8 cellular contexts compared by ENCODE assay signal in the genomic region with DNA sequence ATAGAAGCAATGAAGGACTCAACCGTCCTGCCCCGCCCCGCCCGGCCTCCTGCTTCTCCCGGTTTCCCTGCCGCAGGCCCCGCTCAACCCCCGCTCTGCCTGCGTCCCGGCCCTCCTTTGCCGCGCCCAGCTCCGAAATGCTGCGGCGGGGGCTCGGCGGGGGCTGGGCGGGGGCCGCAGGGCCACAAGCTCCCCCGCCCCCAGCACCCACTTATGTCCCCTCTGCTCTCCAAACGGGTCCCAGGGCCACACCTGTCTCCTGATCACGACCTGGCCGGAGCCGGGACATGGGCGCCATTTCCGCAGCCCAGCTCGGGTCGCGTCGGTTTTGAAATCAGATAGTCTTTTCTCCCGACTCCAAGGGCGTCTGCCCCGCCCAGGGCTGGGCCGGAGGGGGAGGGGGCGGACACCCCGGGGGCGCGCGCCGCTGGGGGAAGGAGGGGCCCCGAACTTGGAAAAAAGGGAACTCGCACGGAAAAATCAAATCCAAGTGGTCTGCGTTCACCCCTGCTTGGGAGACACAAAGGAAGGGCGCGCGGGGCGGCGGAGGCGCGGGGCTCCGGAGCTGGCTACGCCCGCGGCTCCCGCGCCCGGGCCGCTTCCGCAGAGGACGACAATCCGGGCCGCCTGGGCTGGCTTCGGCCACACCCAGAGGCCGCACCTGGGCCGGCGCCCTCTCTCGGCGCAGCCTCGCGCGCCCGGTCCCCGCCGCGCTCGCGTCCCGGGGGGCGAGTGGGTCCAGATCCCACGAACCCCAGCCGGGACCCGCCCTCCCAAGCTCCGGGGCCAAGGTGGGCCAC.
A peak's percentile ranks its signal among the peaks of the same experiment; 100 is the strongest.
DNase-seq lines count a peak whose midpoint lies in the region; ATAC-seq lines count a peak whose summit lies in the region.

No MANE protein-coding gene starts in this region.

- peak overlapping the region; percentile 60 to 66 for H3K4me3 ChIP-seq in esophagus (ENCODE audit: low read depth in 1 of 2, low read length in 2 of 2)
- peak overlapping the region; percentile 74 to 84 for H3K4me3 ChIP-seq in muscle layer of colon (ENCODE audit: low read depth in 1 of 2, low read length in 2 of 2)

- peak overlapping the region; percentile 94 for H3K27ac Mint-ChIP-seq in stimulated activated memory B cell treated with anti-CD40 and anti-IgM and Interleukin-4, amounts not matched to agents 10 μg/mL and 1 μg/mL and 100 μg/mL, for 72 hours

- peak overlapping the region; percentile 93 for H3K4me3 Mint-ChIP-seq in stimulated activated memory B cell treated with anti-CD40 and anti-IgM and Interleukin-4, amounts not matched to agents 10 μg/mL and 1 μg/mL and 100 μg/mL, for 72 hours

- peak overlapping the region; percentile 82 for H3K9ac ChIP-seq in muscle layer of colon (ENCODE audit: low read length)

- ATAC-seq in HG03108 (IDR thresholded peaks at IDR 0.05; ENCODE audit: unreplicated experiment): peak; percentile 55
- peak; percentile 86 for ATAC-seq in stimulated activated memory B cell treated with anti-CD40 and anti-IgM and Interleukin-4, amounts not matched to agents 10 μg/mL and 1 μg/mL and 100 μg/mL, for 72 hours

- H3K36me3 ChIP-seq in esophagus (ENCODE audit: control insufficient read depth in 2 of 2, insufficient read depth in 2 of 2, low read length in 1 of 2) (no peaks in the 10 kb centered on the region), muscle layer of colon (ENCODE audit: insufficient read depth, low read length) (no peaks in the 10 kb centered on the region)

- DNase-seq in NK-92 treated with Interleukin-12 subunit alpha and Interleukin-12 subunit beta, amount 100 ng/mL, for 24 hours (lab: John Stamatoyannopoulos, UW): peak; percentile 6
- DNase-seq in NK-92 (lab: John Stamatoyannopoulos, UW; ENCODE audit: unreplicated experiment): no peak
- DNase-seq in NOMO-1 (lab: John Stamatoyannopoulos, UW; ENCODE audit: unreplicated experiment in 2 of 2): peak; percentile 74 to 78
- DNase-seq in activated T-cell treated with anti-CD3 and anti-CD28 coated beads for 24 hours (ENCODE audit: low read depth): peak; percentile 36

- H3K9me3 ChIP-seq in esophagus (ENCODE audit: control insufficient read depth in 2 of 2, insufficient read depth in 1 of 2, low read depth in 1 of 2, low read length in 1 of 2): no peaks in the 10 kb centered on the region
- no peaks in the 10 kb centered on the region for H3K9me3 ChIP-seq in muscle layer of colon (ENCODE audit: low read length)

- H3K4me1 Mint-ChIP-seq in stimulated activated memory B cell treated with anti-CD40 and anti-IgM and Interleukin-4, amounts not matched to agents 10 μg/mL and 1 μg/mL and 100 μg/mL, for 72 hours: peaks cover 10% of the 10 kb centered on the region

- peaks cover 0 to 3% of the 10 kb centered on the region in 2 donors for H3K4me1 ChIP-seq in esophagus (ENCODE audit: control insufficient read depth in 2 of 2, insufficient read depth in 2 of 2, low read length in 1 of 2)
- H3K4me1 ChIP-seq in muscle layer of colon (ENCODE audit: insufficient read depth, low read length): peaks cover 12% of the 10 kb centered on the region

- 0 to 1% methylated on average over 74 to 84 of the region's 84 CpGs for WGBS in esophagus, 2 donors

- H3K27me3 ChIP-seq in esophagus (ENCODE audit: control insufficient read depth in 1 of 2, insufficient read depth in 2 of 2, low read length in 2 of 2) (no peaks in the 10 kb centered on the region), muscle layer of colon (ENCODE audit: control insufficient read depth in 1 of 2, insufficient read depth in 2 of 2, low read length in 2 of 2) (no peaks in the 10 kb centered on the region)

- no peaks in the 10 kb centered on the region for H3K36me3 Mint-ChIP-seq in stimulated activated memory B cell treated with anti-CD40 and anti-IgM and Interleukin-4, amounts not matched to agents 10 μg/mL and 1 μg/mL and 100 μg/mL, for 72 hours

- no peaks in the 10 kb centered on the region for H3K9me3 Mint-ChIP-seq in stimulated activated memory B cell treated with anti-CD40 and anti-IgM and Interleukin-4, amounts not matched to agents 10 μg/mL and 1 μg/mL and 100 μg/mL, for 72 hours

- no peaks in the 10 kb centered on the region for H3K27me3 Mint-ChIP-seq in stimulated activated memory B cell treated with anti-CD40 and anti-IgM and Interleukin-4, amounts not matched to agents 10 μg/mL and 1 μg/mL and 100 μg/mL, for 72 hours

- H3K27ac ChIP-seq in esophagus (ENCODE audit: low read depth in 2 of 2, low read length in 1 of 2): peak overlapping the region; percentile 95 to 98
- H3K27ac ChIP-seq in muscle layer of colon (ENCODE audit: low read depth, low read length): peak overlapping the region; percentile 96
